8 cellular contexts compared by ENCODE assay signal in the genomic region with DNA sequence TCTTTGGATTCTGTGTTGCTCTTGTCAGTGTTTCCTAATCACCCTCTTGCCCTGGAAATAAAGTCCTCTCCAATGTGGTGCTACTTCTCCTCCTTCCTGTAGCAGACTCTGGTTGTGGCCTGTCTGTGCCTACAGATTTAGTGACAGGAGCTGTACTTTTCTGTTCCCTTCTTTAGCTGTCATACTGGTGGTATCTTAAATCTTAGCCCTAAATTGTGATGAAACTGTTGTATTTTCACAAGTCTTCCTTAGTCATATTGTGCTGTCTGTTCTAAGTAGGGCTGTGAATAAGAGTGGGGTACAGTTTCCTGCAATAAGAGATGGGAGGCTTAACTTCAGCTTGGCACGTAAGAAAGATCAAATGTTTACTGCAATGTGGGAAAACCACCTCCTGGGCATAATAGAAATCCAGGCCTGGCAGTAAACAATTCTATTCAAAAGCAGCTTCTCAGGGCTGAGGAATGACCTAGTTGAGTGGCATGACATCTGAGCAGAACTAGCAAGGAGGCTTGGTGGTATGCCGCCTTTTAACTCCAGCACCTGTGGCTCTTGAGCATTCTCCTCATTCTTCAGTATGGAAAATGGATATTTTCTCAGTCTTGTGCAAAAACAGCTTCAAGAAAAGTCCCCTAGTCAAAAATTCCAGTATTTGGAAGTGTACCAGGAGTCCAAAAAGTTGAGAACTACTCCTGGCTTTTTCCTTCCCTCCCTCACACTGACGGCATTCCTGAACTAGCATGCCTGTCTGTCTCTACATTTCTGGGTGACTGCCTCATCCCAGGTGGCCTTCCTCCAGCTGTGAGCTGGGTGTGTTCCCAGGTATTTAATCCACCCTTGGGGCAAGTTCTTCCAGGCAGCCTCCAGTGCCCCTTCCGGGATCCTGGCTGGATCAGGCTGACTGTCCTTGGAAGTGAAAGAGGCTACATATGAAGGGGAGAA. TPM values are rescaled to one million over a fixed set of nuclear protein-coding genes. Genes with fewer than 3 reads are reported as not detected.
DNase-seq lines count a peak whose midpoint lies in the region; ATAC-seq and TF ChIP-seq lines count a peak whose summit lies in the region.

No MANE protein-coding gene starts in this region.

- peaks cover 16% of the 10 kb centered on the region for H3K4me1 Mint-ChIP-seq in activated naive CD4-positive, alpha-beta T cell treated with anti-CD3 and anti-CD28 coated beads, Interleukin-2, amount 10 ng/mL, durations not matched to agents 7 days and 5 days
- H3K4me1 Mint-ChIP-seq in T-helper 1 cell treated with Interleukin-12 subunit alpha and Interleukin-12 subunit beta and Interleukin-4 antibody, amounts not matched to agents 30 μg/mL and 1 μg/mL, for 36 hours (ENCODE audit: low read depth) = peaks cover 30% of the 10 kb centered on the region

- H3K36me3 ChIP-seq in psoas muscle (ENCODE audit: insufficient read depth in 1 of 2, low read depth in 1 of 2) = no peaks in the 10 kb centered on the region
- H3K36me3 ChIP-seq in BE2C = no peaks in the 10 kb centered on the region; the same call in 1 of the 2 replicates

- intact Hi-C loops in psoas muscle (cut with DNase I) = no loop called here

- peak overlapping the region; percentile 98 for H3K27ac ChIP-seq in psoas muscle

- 17 to 27% (median 27%) methylated on average over 4 of the region's 4 CpGs for WGBS in psoas muscle, 3 donors

- no peaks in the 10 kb centered on the region for H3K27me3 Mint-ChIP-seq in activated naive CD4-positive, alpha-beta T cell treated with anti-CD3 and anti-CD28 coated beads, Interleukin-2, amount 10 ng/mL, durations not matched to agents 7 days and 5 days
- peaks cover 6% of the 10 kb centered on the region for H3K27me3 Mint-ChIP-seq in T-helper 1 cell treated with Interleukin-12 subunit alpha and Interleukin-12 subunit beta and Interleukin-4 antibody, amounts not matched to agents 30 μg/mL and 1 μg/mL, for 36 hours (ENCODE audit: low read depth)

- H3K9me3 ChIP-seq in psoas muscle = no peaks in the 10 kb centered on the region
- no peaks in the 10 kb centered on the region for H3K9me3 ChIP-seq in BE2C

- TF ChIP-seq CTCF in fibroblast of villous mesenchyme (IDR thresholded peaks at IDR 0.05; ENCODE audit: insufficient read depth, low read depth, low read length) (no peak), psoas muscle (IDR thresholded peaks at IDR 0.05) (no peak), BE2C (IDR thresholded peaks at IDR 0.05; ENCODE audit: low read depth, low read length) (no peak)

- CTCF ChIA-PET in activated naive CD4-positive, alpha-beta T cell treated with anti-CD3 and anti-CD28 coated beads, Interleukin-2, amount 10 ng/mL, durations not matched to agents 7 days and 5 days (lab: Charles Lee) = interaction anchor here (1.2 to 1.5 kb wide), 2 partner anchors 10 to 18 kb away, joined by 4 to 5 read pairs; no protein-coding TSS in a partner anchor

- peak overlapping the region; percentile 4 for H3K27ac Mint-ChIP-seq in activated naive CD4-positive, alpha-beta T cell treated with anti-CD3 and anti-CD28 coated beads, Interleukin-2, amount 10 ng/mL, durations not matched to agents 7 days and 5 days
- peak overlapping the region; percentile 17 for H3K27ac Mint-ChIP-seq in T-helper 1 cell treated with Interleukin-12 subunit alpha and Interleukin-12 subunit beta and Interleukin-4 antibody, amounts not matched to agents 30 μg/mL and 1 μg/mL, for 36 hours

- H3K27me3 ChIP-seq in psoas muscle (ENCODE audit: insufficient read depth in 3 of 3, low read length in 2 of 3) = no peaks in the 10 kb centered on the region
- H3K27me3 ChIP-seq in BE2C = no peaks in the 10 kb centered on the region

- H3K4me1 ChIP-seq in psoas muscle (peaks cover 63% of the 10 kb centered on the region), BE2C (peaks cover 33% of the 10 kb centered on the region)

- DNase-seq in activated naive CD4-positive, alpha-beta T cell treated with anti-CD3 and anti-CD28 coated beads, Interleukin-2, amount 10 ng/mL, durations not matched to agents 7 days and 5 days = no peak
- DNase-seq in activated naive CD4-positive, alpha-beta T cell treated with anti-CD3 and anti-CD28 coated beads, Interleukin-2, amount 50 U/mL, for 16 hours = no peak
- peak; percentile 61 for DNase-seq in fibroblast of villous mesenchyme (ENCODE audit: low read depth)
- DNase-seq in psoas muscle = peak; percentile 47 to 68
- DNase-seq in BE2C = no peak
- no peak for DNase-seq in HUDEP-2 (lab: John Stamatoyannopoulos, UW; ENCODE audit: unreplicated experiment in 76 of 76)
- no peak for DNase-seq in NCI-H1092 treated with DMSO at 0.1 percent for 48 hours (lab: John Stamatoyannopoulos, UW)

- H3K4me3 ChIP-seq in fibroblast of villous mesenchyme (ENCODE audit: low read depth, low read length) (no peak overlapping the region), psoas muscle (peak overlapping the region; percentile 34), BE2C (ENCODE audit: low read depth, low read length) (no peak overlapping the region)

- H3K9me3 Mint-ChIP-seq in activated naive CD4-positive, alpha-beta T cell treated with anti-CD3 and anti-CD28 coated beads, Interleukin-2, amount 10 ng/mL, durations not matched to agents 7 days and 5 days = no peaks in the 10 kb centered on the region
- no peaks in the 10 kb centered on the region for H3K9me3 Mint-ChIP-seq in T-helper 1 cell treated with Interleukin-12 subunit alpha and Interleukin-12 subunit beta and Interleukin-4 antibody, amounts not matched to agents 30 μg/mL and 1 μg/mL, for 36 hours

- peaks cover 6% of the 10 kb centered on the region for H3K36me3 Mint-ChIP-seq in activated naive CD4-positive, alpha-beta T cell treated with anti-CD3 and anti-CD28 coated beads, Interleukin-2, amount 10 ng/mL, durations not matched to agents 7 days and 5 days
- H3K36me3 Mint-ChIP-seq in T-helper 1 cell treated with Interleukin-12 subunit alpha and Interleukin-12 subunit beta and Interleukin-4 antibody, amounts not matched to agents 30 μg/mL and 1 μg/mL, for 36 hours (ENCODE audit: low read depth) = peaks cover 4% of the 10 kb centered on the region

- no peak overlapping the region for H3K4me3 Mint-ChIP-seq in activated naive CD4-positive, alpha-beta T cell treated with anti-CD3 and anti-CD28 coated beads, Interleukin-2, amount 10 ng/mL, durations not matched to agents 7 days and 5 days
- no peak overlapping the region for H3K4me3 Mint-ChIP-seq in T-helper 1 cell treated with Interleukin-12 subunit alpha and Interleukin-12 subunit beta and Interleukin-4 antibody, amounts not matched to agents 30 μg/mL and 1 μg/mL, for 36 hours

- ATAC-seq in psoas muscle = peak; percentile 71 to 75 (median 74)

RNA-seq across cellular contexts. Expression of gene ANO6, which starts 19.5 kb away (rescaled TPM):
- total RNA-seq in fibroblast of villous mesenchyme = 75.1 and 91.5 TPM in 2 replicates
- total RNA-seq in psoas muscle = 100 to 1,000 TPM in 1 of 4 donors, 10 to 100 TPM in 3; 51.5 to 121 (median 65.5) TPM
- 10 to 100 TPM; 25.6 to 36.9 (median 26.1) TPM for polyA plus RNA-seq in psoas muscle
- polyA plus RNA-seq in BE2C (2012; ENCODE audit: insufficient read depth, insufficient read length, low read depth) = 46.2 TPM

Comparison
In these comparisons a context has a peak if more than half of its experiments do, and no peak if none do; other contexts are left out.
1. DNase-seq: peak in fibroblast of villous mesenchyme (single experiment) and psoas muscle (2 of 2); none in activated naive CD4-positive, alpha-beta T cell treated with anti-CD3 and anti-CD28 coated beads, Interleukin-2, amount 10 ng/mL, durations not matched to agents 7 days and 5 days (single experiment), activated naive CD4-positive, alpha-beta T cell treated with anti-CD3 and anti-CD28 coated beads, Interleukin-2, amount 50 U/mL, for 16 hours (single experiment), BE2C (single experiment), HUDEP-2 (0 of 76) and NCI-H1092 treated with DMSO at 0.1 percent for 48 hours (single experiment).